Comparison of ENCODE assay signal across 6 cellular contexts in the genomic region with DNA sequence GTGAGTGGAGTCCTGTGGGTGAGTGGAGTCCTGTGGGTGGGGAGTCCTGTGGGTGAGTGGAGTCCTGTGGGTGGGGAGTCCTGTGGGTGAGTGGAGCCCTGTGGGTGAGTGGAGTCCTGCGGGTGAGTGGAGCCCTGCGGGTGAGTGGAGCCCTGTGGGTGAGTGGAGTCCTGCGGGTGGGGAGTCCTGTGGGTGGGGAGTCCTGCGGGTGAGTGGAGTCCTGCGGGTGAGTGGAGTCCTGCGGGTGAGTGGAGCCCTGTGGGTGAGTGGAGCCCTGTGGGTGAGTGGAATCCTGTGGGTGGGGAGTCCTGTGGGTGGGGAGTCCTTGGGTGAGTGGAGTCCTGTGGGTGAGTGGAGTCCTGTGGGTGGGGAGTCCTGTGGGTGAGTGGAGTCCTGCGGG. TPM values are rescaled to one million over a fixed set of nuclear protein-coding genes. Genes with fewer than 3 reads are reported as not detected.
"Had no signal": no experiment of that assay in that cellular context is flagged by ENCODE, and none has a peak within 500 bp of the region (broad histone marks: within the 10 kb centered on the region; RNA-seq: fewer than 3 reads in every experiment).

No MANE protein-coding gene starts in this region.

RNA-seq across cellular contexts. Expression of gene CYP2W1, which starts 19.5 kb away (rescaled TPM):
- total RNA-seq: LHCN-M2; MCF 10A; PC-3; Right ventricle myocardium superior; SJSA1; T-helper 1 cell treated with Interleukin-12 subunit alpha and Interleukin-12 subunit beta and Interleukin-4 antibody, amounts not matched to agents 30 ng/mL and 1 ng/mL, for 36 hours had no signal

RNA-seq across cellular contexts. Expression of gene GPR146, which starts 41.9 kb away (rescaled TPM):
- total RNA-seq: MCF 10A had no signal
